1 cellular context compared by ENCODE assay signal in genomic region chr4:184575306-184575705, GRCh38.
TF ChIP-seq lines count a peak whose summit lies in the region.

No MANE protein-coding gene starts in this region.

TF ChIP-seq in endothelial cell of umbilical vein, 7 proteins besides CTCF, POLR2A, EP300 and RAD21:
- no peak for TF ChIP-seq POLR2AphosphoS5 (IDR thresholded peaks at IDR 0.05; ENCODE audit: insufficient read depth, low read depth, low read length)
- no peak for TF ChIP-seq MYC (IDR thresholded peaks at IDR 0.05; ENCODE audit: low read depth, low read length)
- TF ChIP-seq, protein P1, sequence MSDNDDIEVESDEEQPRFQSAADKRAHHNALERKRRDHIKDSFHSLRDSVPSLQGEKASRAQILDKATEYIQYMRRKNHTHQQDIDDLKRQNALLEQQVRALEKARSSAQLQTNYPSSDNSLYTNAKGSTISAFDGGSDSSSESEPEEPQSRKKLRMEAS (IDR thresholded peaks at IDR 0.05; ENCODE audit: insufficient read depth, insufficient read length): no peak
- no peak for TF ChIP-seq GATA2 (IDR thresholded peaks at IDR 0.05; ENCODE audit: insufficient read depth, insufficient read length, low read depth, low read length)
- TF ChIP-seq FOS (IDR thresholded peaks at IDR 0.05; ENCODE audit: borderline replicate concordance, insufficient read depth, low read length): no peak
- TF ChIP-seq EZH2 (IDR thresholded peaks at IDR 0.05; ENCODE audit: borderline replicate concordance, low read depth, low read length, severe bottlenecking): no peak
- TF ChIP-seq JUN (IDR thresholded peaks at IDR 0.05; ENCODE audit: borderline replicate concordance, insufficient read depth, insufficient read length, low read depth): no peak
